In the genomic region with DNA sequence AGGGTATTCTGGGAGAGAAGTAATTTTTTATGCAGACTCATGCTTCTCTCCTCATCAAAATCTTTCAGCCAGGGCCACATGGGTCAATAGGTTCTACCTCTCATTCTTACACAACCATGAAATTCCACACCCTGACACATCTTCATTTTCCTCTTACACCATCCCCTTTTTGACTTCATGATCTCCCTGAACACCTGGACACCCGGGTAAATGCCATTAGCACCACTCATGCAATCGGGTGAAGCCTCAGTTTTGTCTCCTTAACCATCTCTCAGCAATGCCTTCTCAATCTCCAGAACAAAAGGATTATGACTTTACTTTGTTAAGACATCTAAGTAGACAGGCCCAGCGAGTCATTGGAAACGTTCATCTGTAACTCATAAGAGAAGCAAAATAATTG, we compare ENCODE assay signal across 30 cellular contexts. TPM values are rescaled to one million over a fixed set of nuclear protein-coding genes. Genes with fewer than 3 reads are reported as not detected.
DNase-seq lines count a peak whose midpoint lies in the region; ATAC-seq, FAIRE-seq and TF ChIP-seq lines count a peak whose summit lies in the region.
"Had no signal": no experiment of that assay in that cellular context is flagged by ENCODE, and none has a peak within 500 bp of the region (broad histone marks: within the 10 kb centered on the region; RNA-seq: fewer than 3 reads in every experiment).

No MANE protein-coding gene starts in this region.

- peaks cover 17% of the 10 kb centered on the region for H3K27me3 Mint-ChIP-seq in T-helper 2 cell treated with Interferon-gamma antibody and Interleukin-4, amounts not matched to agents 5 μg/mL and 100 μg/mL, for 36 hours (ENCODE audit: low read depth)
- H3K27me3 Mint-ChIP-seq: activated CD4-positive, alpha-beta memory T cell treated with anti-CD3 and anti-CD28 coated beads for 36 hours; brain had no signal

- TF ChIP-seq CTCF in keratinocyte (optimal IDR thresholded peaks at IDR 0.05 in 1 of 3, IDR thresholded peaks at IDR 0.05 in 1 of 3, conservative IDR thresholded peaks at IDR 0.05 in 1 of 3; ENCODE audit: extremely low read depth in 1 of 3, insufficient read depth in 2 of 3, low read length in 3 of 3) = no peak

- peak overlapping the region; percentile 5 for H3K4me3 Mint-ChIP-seq in T-helper 2 cell treated with Interferon-gamma antibody and Interleukin-4, amounts not matched to agents 5 μg/mL and 100 μg/mL, for 36 hours
- H3K4me3 Mint-ChIP-seq: activated CD4-positive, alpha-beta memory T cell treated with anti-CD3 and anti-CD28 coated beads for 36 hours; activated naive CD4-positive, alpha-beta T cell treated with anti-CD3 and anti-CD28 coated beads for 36 hours; brain; CD4-positive, CD25-positive, alpha-beta regulatory T cell; memory B cell; neural crest cell; stimulated activated memory B cell treated with anti-CD40 and anti-IgM and Interleukin-4, amounts not matched to agents 10 μg/mL and 1 μg/mL and 100 μg/mL, for 72 hours had no signal

- DNase-seq in T-helper 2 cell treated with Interferon-gamma antibody and Interleukin-4, amounts not matched to agents 5 μg/mL and 100 μg/mL, for 36 hours (ENCODE audit: low spot score) = no peak
- no peak for DNase-seq in T-helper 2 cell
- peak; percentile 38 for DNase-seq in HCEC 1CT
- no peak for DNase-seq in SJCRH30
- peak; percentile 5 for DNase-seq in keratinocyte (ENCODE audit: low read depth, low spot score)
- no peak for DNase-seq in activated CD8-positive, alpha-beta memory T cell treated with anti-CD3 and anti-CD28 coated beads, Interleukin-2, amount 50 U/mL, for 48 hours
- no peak for DNase-seq in hepatic stellate cell (ENCODE audit: low spot score)
- DNase-seq: 8988T; activated CD4-positive, alpha-beta memory T cell treated with anti-CD3 and anti-CD28 coated beads for 36 hours; activated CD4-positive, CD25-positive, alpha-beta regulatory T cell; hypothalamus; KG1; NCI-H1417 treated with DMSO at 0.1 percent for 48 hours; NCI-H2081; NCI-H226; NCI-H69; ovary had no signal

- H3K9me1 ChIP-seq in keratinocyte (ENCODE audit: control insufficient read depth, extremely low read depth, insufficient read depth, low read length) = no peaks in the 10 kb centered on the region

- H3K36me3 ChIP-seq in SJCRH30 = no peaks in the 10 kb centered on the region
- H3K36me3 ChIP-seq in keratinocyte (ENCODE audit: control insufficient read depth in 2 of 2, extremely low read depth in 1 of 2, insufficient read depth in 2 of 2, low read length in 2 of 2) = no peaks in the 10 kb centered on the region
- H3K36me3 ChIP-seq: ovary, SJSA1 had no signal

- H3K4me1 ChIP-seq in SJCRH30 = peaks cover 20% of the 10 kb centered on the region
- H3K4me1 ChIP-seq in keratinocyte (ENCODE audit: control insufficient read depth, extremely low read depth, insufficient read depth, low read length) = peaks cover 3% of the 10 kb centered on the region

- H3K36me3 Mint-ChIP-seq in T-helper 2 cell treated with Interferon-gamma antibody and Interleukin-4, amounts not matched to agents 5 μg/mL and 100 μg/mL, for 36 hours (ENCODE audit: low read depth) = peaks cover 3% of the 10 kb centered on the region
- H3K36me3 Mint-ChIP-seq: activated CD4-positive, alpha-beta memory T cell treated with anti-CD3 and anti-CD28 coated beads for 36 hours; brain; CD4-positive, CD25-positive, alpha-beta regulatory T cell; memory B cell; stimulated activated memory B cell treated with anti-CD40 and anti-IgM and Interleukin-4, amounts not matched to agents 10 μg/mL and 1 μg/mL and 100 μg/mL, for 72 hours had no signal

- H3K27ac ChIP-seq in SJCRH30 (peak overlapping the region; percentile 16; the same call in 1 of the 2 replicates), keratinocyte (ENCODE audit: control insufficient read depth, insufficient read depth, low read length) (no peak overlapping the region)
- H3K27ac ChIP-seq: ovary, SJSA1 had no signal

- H3K79me2 ChIP-seq in keratinocyte (ENCODE audit: control insufficient read depth, insufficient read depth, low read length) = no peaks in the 10 kb centered on the region

- H3K4me1 Mint-ChIP-seq in T-helper 2 cell treated with Interferon-gamma antibody and Interleukin-4, amounts not matched to agents 5 μg/mL and 100 μg/mL, for 36 hours (ENCODE audit: low read depth) = peaks cover 23% of the 10 kb centered on the region
- H3K4me1 Mint-ChIP-seq: memory B cell; stimulated activated memory B cell treated with anti-CD40 and anti-IgM and Interleukin-4, amounts not matched to agents 10 μg/mL and 1 μg/mL and 100 μg/mL, for 72 hours had no signal

- no peaks in the 10 kb centered on the region for H4K20me1 ChIP-seq in keratinocyte (ENCODE audit: control insufficient read depth, extremely low read depth, insufficient read depth, low read length)

- H3K27me3 ChIP-seq in SJCRH30 (no peaks in the 10 kb centered on the region), keratinocyte (ENCODE audit: control insufficient read depth, extremely low read depth, insufficient read depth, low read length) (no peaks in the 10 kb centered on the region)
- H3K27me3 ChIP-seq: ovary, SJSA1 had no signal

- H3K27ac Mint-ChIP-seq in T-helper 2 cell treated with Interferon-gamma antibody and Interleukin-4, amounts not matched to agents 5 μg/mL and 100 μg/mL, for 36 hours = no peak overlapping the region
- H3K27ac Mint-ChIP-seq: activated CD4-positive, alpha-beta memory T cell treated with anti-CD3 and anti-CD28 coated beads for 36 hours; activated naive CD4-positive, alpha-beta T cell treated with anti-CD3 and anti-CD28 coated beads for 36 hours; brain; memory B cell; stimulated activated memory B cell treated with anti-CD40 and anti-IgM and Interleukin-4, amounts not matched to agents 10 μg/mL and 1 μg/mL and 100 μg/mL, for 72 hours had no signal

- dilution Hi-C loops in keratinocyte (cut with MboI; ENCODE audit: extremely low pct_ligation_motif_present, low sequenced_read_pairs) = no loop called here

- H3K9me3 Mint-ChIP-seq in T-helper 2 cell treated with Interferon-gamma antibody and Interleukin-4, amounts not matched to agents 5 μg/mL and 100 μg/mL, for 36 hours = peaks cover 10% of the 10 kb centered on the region
- H3K9me3 Mint-ChIP-seq: neural crest cell had no signal

- no peak overlapping the region for H3K9ac ChIP-seq in keratinocyte (ENCODE audit: control insufficient read depth, extremely low read depth, insufficient read depth, low read length)

- H2AFZ ChIP-seq in keratinocyte (ENCODE audit: control insufficient read depth, low read length) = no peak overlapping the region

- no peak overlapping the region for H3K4me2 ChIP-seq in keratinocyte (ENCODE audit: control insufficient read depth, extremely low read depth, insufficient read depth, low read depth, low read length)

- no peak for ATAC-seq in GM19452 (IDR thresholded peaks at IDR 0.05; ENCODE audit: unreplicated experiment)
- ATAC-seq: left lobe of liver had no signal

- no peak for FAIRE-seq in keratinocyte (lab: Jason Lieb, UNC)
- FAIRE-seq: colon, D721Med, RCC 7860 had no signal

- H3K4me3 ChIP-seq in SJCRH30 = no peak overlapping the region
- H3K4me3 ChIP-seq in keratinocyte (ENCODE audit: control insufficient read depth in 2 of 3, extremely low read depth in 1 of 3, insufficient read depth in 2 of 3, low read depth in 1 of 3, low read length in 3 of 3) = no peak overlapping the region
- H3K4me3 ChIP-seq: ovary, SJSA1 had no signal

- 0 out of 2 replicates have a peak, but pooled peaks cover 3% of the 10 kb centered on the region for H3K9me3 ChIP-seq in SJCRH30 (replicated peaks)
- no peaks in the 10 kb centered on the region for H3K9me3 ChIP-seq in keratinocyte (ENCODE audit: control insufficient read depth, low read depth, low read length)
- H3K9me3 ChIP-seq: ovary, SJSA1 had no signal

RNA-seq across cellular contexts. Expression of gene ADAMTS12, which starts 50.0 kb away (rescaled TPM):
- total RNA-seq in SJCRH30 (2014; rRNA removed; shearing (Covaris generic)) = 16.8 and 17.5 TPM in 2 replicates
- polyA plus RNA-seq in keratinocyte = 0.31 to 0.92 TPM (median 0.49 TPM) in 3 replicates
- not detected for polyA plus RNA-seq in keratinocyte (2011; ENCODE audit: low read depth)
- 0.29 and 0.35 TPM in 2 replicates for polyA plus RNA-seq in keratinocyte (2011; cell fraction: cytosol; rRNA removed)
- 0.47 and 1.3 TPM in 2 replicates for polyA plus RNA-seq in keratinocyte (2011; cell fraction: nucleus; rRNA removed)
- 0.93 TPM in 1 of 2 replicates, not detected in the other for polyA plus RNA-seq in keratinocyte (2012; ENCODE audit: low replicate concordance)
- polyA minus RNA-seq in keratinocyte = 0.54 to 1.7 TPM (median 0.79 TPM) in 3 replicates
- 0.58 TPM for polyA minus RNA-seq in keratinocyte (2011; cell fraction: cytosol; rRNA and poly(A)+ RNA removed)
- polyA minus RNA-seq in keratinocyte (2011; cell fraction: nucleus; rRNA and poly(A)+ RNA removed) = 1.9 and 2.0 TPM in 2 replicates
- total RNA-seq: activated CD4-positive, alpha-beta memory T cell treated with anti-CD3 and anti-CD28 coated beads for 36 hours; activated naive CD4-positive, alpha-beta T cell treated with anti-CD3 and anti-CD28 coated beads for 36 hours; CD4-positive, CD25-positive, alpha-beta regulatory T cell had no signal
- polyA plus RNA-seq: CD4-positive, CD25-positive, alpha-beta regulatory T cell; endothelial cell of umbilical vein had no signal

Comparison
In these comparisons a context has a peak if more than half of its experiments do, and no peak if none do; other contexts are left out.
1. DNase-seq: peak in HCEC 1CT (single experiment) and keratinocyte (single experiment); none in T-helper 2 cell treated with Interferon-gamma antibody and Interleukin-4, amounts not matched to agents 5 μg/mL and 100 μg/mL, for 36 hours (single experiment), T-helper 2 cell (0 of 5), SJCRH30 (0 of 2), activated CD8-positive, alpha-beta memory T cell treated with anti-CD3 and anti-CD28 coated beads, Interleukin-2, amount 50 U/mL, for 48 hours (single experiment) and hepatic stellate cell (single experiment).